In genomic region chr4:126843492-126844067, GRCh38 we compare ENCODE assay signal across 29 cellular contexts.
"Had no signal": no experiment of that assay in that cellular context is flagged by ENCODE, and none has a peak within 500 bp of the region (broad histone marks: within the 10 kb centered on the region; RNA-seq: fewer than 3 reads in every experiment).

No MANE protein-coding gene starts in this region.

- H3K27ac ChIP-seq: brain microvascular endothelial cell, PC-9, SJSA1, WERI-Rb-1 had no signal

- ATAC-seq: activated CD8-positive, alpha-beta memory T cell treated with anti-CD3 and anti-CD28 coated beads, Interleukin-2, amount 10 ng/mL, durations not matched to agents 7 days and 5 days; activated naive CD8-positive, alpha-beta T cell treated with anti-CD3 and anti-CD28 coated beads, Interleukin-2, amount 50 U/mL, for 24 hours had no signal

- FAIRE-seq: RCC 7860 had no signal

- H3K27me3 ChIP-seq: brain microvascular endothelial cell, SJSA1 had no signal

- DNase-seq: activated CD4-positive, alpha-beta memory T cell treated with anti-CD3 and anti-CD28 coated beads, Interleukin-2, amount 10 ng/mL, durations not matched to agents 7 days and 5 days; activated CD4-positive, alpha-beta T cell treated with anti-CD3 and anti-CD28 coated beads for 1 hour; activated CD4-positive, alpha-beta T cell treated with anti-CD3 and anti-CD28 coated beads for 48 hours; activated CD4-positive, CD25-positive, alpha-beta regulatory T cell; activated CD8-positive, alpha-beta memory T cell treated with anti-CD3 and anti-CD28 coated beads for 24 hours; activated CD8-positive, alpha-beta memory T cell treated with anti-CD3 and anti-CD28 coated beads, Interleukin-2, amount 10 ng/mL, durations not matched to agents 7 days and 5 days; activated CD8-positive, alpha-beta memory T cell treated with anti-CD3 and anti-CD28 coated beads, Interleukin-2, amount 50 U/mL, for 48 hours; activated effector memory CD4-positive, alpha-beta T cell treated with Interleukin-2 at 50 U/mL for 16 hours; activated naive CD4-positive, alpha-beta T cell treated with anti-CD3 and anti-CD28 coated beads, Interleukin-2, amount 10 ng/mL, durations not matched to agents 7 days and 5 days; activated naive CD8-positive, alpha-beta T cell treated with anti-CD3 and anti-CD28 coated beads, Interleukin-2, amount 50 U/mL, for 24 hours; activated T-cell treated with anti-CD3 and anti-CD28 coated beads, Interleukin-2, amount 50 U/mL, for 48 hours; brain microvascular endothelial cell; central memory CD4-positive, alpha-beta T cell; Kasumi-1; KG1; MM.1S; MV-4-11; NCI-H1092; NCI-H1436 treated with DMSO at 0.1 percent for 48 hours; NCI-H1694 treated with DMSO at 0.1 percent for 48 hours; NCI-H2029; NCI-H345; NCI-H524 treated with DMSO at 0.1 percent for 48 hours; PC-9; SHP77 treated with DMSO at 0.1 percent for 48 hours; SK-N-SH; WERI-Rb-1 had no signal

- H3K36me3 ChIP-seq: brain microvascular endothelial cell, SJSA1, WERI-Rb-1 had no signal

- H3K4me3 ChIP-seq: PC-9, SJSA1 had no signal

- H3K4me2 ChIP-seq: PC-9, SK-N-SH had no signal

- H3K9me3 ChIP-seq: SJSA1, SK-N-SH had no signal

- H3K4me1 ChIP-seq: SJSA1 had no signal

- H2AFZ ChIP-seq: PC-9 had no signal

- H3K9ac ChIP-seq: SK-N-SH had no signal
